21 cellular contexts compared by ENCODE assay signal in the genomic region with DNA sequence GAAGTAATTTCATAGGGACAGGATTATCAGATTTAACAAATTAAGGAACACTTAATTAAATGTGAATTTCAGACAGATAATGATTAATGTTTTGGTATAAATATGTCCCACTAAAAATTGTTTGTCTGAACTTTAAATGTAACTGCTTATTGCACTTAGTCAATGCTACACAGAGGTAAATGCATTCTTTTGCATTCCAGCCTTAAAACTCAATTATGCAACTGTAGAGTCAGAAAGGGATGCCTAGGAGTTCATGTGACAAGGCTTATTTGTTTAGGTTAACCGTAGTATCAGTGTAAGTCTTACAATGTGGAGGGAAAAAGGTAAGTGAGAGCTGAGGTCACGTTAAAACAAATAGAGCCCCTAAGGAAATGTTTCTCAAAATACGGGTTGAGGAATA.
DNase-seq lines count a peak whose midpoint lies in the region; ATAC-seq and TF ChIP-seq lines count a peak whose summit lies in the region.
"Had no signal": no experiment of that assay in that cellular context is flagged by ENCODE, and none has a peak within 500 bp of the region (broad histone marks: within the 10 kb centered on the region; RNA-seq: fewer than 3 reads in every experiment).

No MANE protein-coding gene starts in this region.

- no peaks in the 10 kb centered on the region for H3K79me2 ChIP-seq in GM23338 (replicated peaks; ENCODE audit: insufficient read depth)

- no peak for DNase-seq in GM23338 (ENCODE audit: low spot score)
- DNase-seq in WTC11 (ENCODE audit: low spot score), result no peak
- no peak for DNase-seq in NCI-H1105 (lab: John Stamatoyannopoulos, UW)
- DNase-seq in NCI-H2196 treated with DMSO at 0.1 percent for 48 hours (lab: John Stamatoyannopoulos, UW; ENCODE audit: unreplicated experiment), result no peak
- no peak for DNase-seq in stomach
- no peak for DNase-seq in activated CD4-positive, alpha-beta T cell treated with anti-CD3 and anti-CD28 coated beads, Interleukin-2, amount 10 ng/mL, durations not matched to agents 24 days and 14 days
- DNase-seq: Calu3, DMS79 treated with DMSO at 0.1 percent for 48 hours, GF-D8, HCEC 1CT, NCI-H1092, NCI-H1436, NCI-H187, NCI-H2081 treated with DMSO at 0.1 percent for 48 hours, NCI-H2171, NCI-H345, NCI-H524, NCI-H748 treated with DMSO at 0.1 percent for 48 hours, SJCRH30 had no signal

- peak overlapping the region; percentile 61 for H3K4me2 ChIP-seq in GM23338

- H3K36me3 ChIP-seq in GM23338 (ENCODE audit: insufficient read depth), result no peaks in the 10 kb centered on the region
- H3K36me3 ChIP-seq in stomach, result no peaks in the 10 kb centered on the region
- H3K36me3 ChIP-seq: SJCRH30 had no signal

- peaks cover 51% of the 10 kb centered on the region for H3K4me1 ChIP-seq in GM23338 (ENCODE audit: insufficient read depth)
- peaks cover 0 to 25% (median 4%) of the 10 kb centered on the region in 4 donors for H3K4me1 ChIP-seq in stomach

- TF ChIP-seq POLR2A in stomach (IDR thresholded peaks at IDR 0.05), result no peak

- no peak overlapping the region; the same call in 2 of the 3 replicates for H3K4me3 Mint-ChIP-seq in GM23338
- no peak overlapping the region for H3K4me3 Mint-ChIP-seq in WTC11
- peak overlapping the region; percentile 36 to 61 (median 52) for H3K4me3 Mint-ChIP-seq in nephron
- H3K4me3 Mint-ChIP-seq in activated CD4-positive, alpha-beta T cell treated with anti-CD3 and anti-CD28 coated beads, Interleukin-2, amount 10 ng/mL, durations not matched to agents 24 days and 14 days, result no peak overlapping the region

- intact Hi-C loops in stomach (cut with DNase I; ENCODE audit: low total_unique reads), result no loop called here
- intact Hi-C loops in activated CD4-positive, alpha-beta T cell treated with anti-CD3 and anti-CD28 coated beads, Interleukin-2, amount 10 ng/mL, durations not matched to agents 24 days and 14 days (cut with micrococcal nuclease), result loop anchor here (5.0 kb wide), 1 partner anchor 378 kb away; the partner anchor contains the start of gene EFNB2

- H3K36me3 Mint-ChIP-seq in GM23338 (ENCODE audit: low read depth), result no peaks in the 10 kb centered on the region
- no peaks in the 10 kb centered on the region for H3K36me3 Mint-ChIP-seq in WTC11
- no peaks in the 10 kb centered on the region for H3K36me3 Mint-ChIP-seq in nephron (ENCODE audit: low read depth)
- H3K36me3 Mint-ChIP-seq in activated CD4-positive, alpha-beta T cell treated with anti-CD3 and anti-CD28 coated beads, Interleukin-2, amount 10 ng/mL, durations not matched to agents 24 days and 14 days (ENCODE audit: low read depth), result no peaks in the 10 kb centered on the region
- H3K36me3 Mint-ChIP-seq: CD14-positive monocyte had no signal

- H3K27me3 Mint-ChIP-seq in GM23338 (ENCODE audit: insufficient read depth, low read depth, poor library complexity) (peaks cover 15% of the 10 kb centered on the region), WTC11 (ENCODE audit: low read depth) (no peaks in the 10 kb centered on the region; the same call in 1 of the 2 replicates), nephron (ENCODE audit: low read depth) (peaks cover 10% of the 10 kb centered on the region)
- peaks cover 13% of the 10 kb centered on the region for H3K27me3 Mint-ChIP-seq in activated CD4-positive, alpha-beta T cell treated with anti-CD3 and anti-CD28 coated beads, Interleukin-2, amount 10 ng/mL, durations not matched to agents 24 days and 14 days

- no peak for ATAC-seq in GM23338
- ATAC-seq in WTC11, result no peak

- no peak overlapping the region for H3K4me3 ChIP-seq in GM23338
- H3K4me3 ChIP-seq in stomach, result no peak overlapping the region
- H3K4me3 ChIP-seq: SJCRH30 had no signal

- CTCF ChIA-PET in WTC11 (lab: Charles Lee), result interaction anchor here (0.5 to 1.7 kb wide), 2 partner anchors 54 to 118 kb away, joined by 3 to 4 read pairs; no protein-coding TSS in a partner anchor

- 63 to 81% (median 64%) methylated on average over 3 of the region's 3 CpGs for WGBS in stomach, 5 donors

- no peak for TF ChIP-seq EP300 in stomach (IDR thresholded peaks at IDR 0.05)

- no peaks in the 10 kb centered on the region for H4K20me1 ChIP-seq in GM23338 (replicated peaks; ENCODE audit: insufficient read depth)

- H2AFZ ChIP-seq in GM23338, result peak overlapping the region; percentile 14; the same call in 1 of the 2 replicates

- H3K4me1 Mint-ChIP-seq in GM23338, result peaks cover 50% of the 10 kb centered on the region
- peaks cover 63% of the 10 kb centered on the region for H3K4me1 Mint-ChIP-seq in WTC11
- H3K4me1 Mint-ChIP-seq in nephron, result peaks cover 18% of the 10 kb centered on the region
- no peaks in the 10 kb centered on the region for H3K4me1 Mint-ChIP-seq in activated CD4-positive, alpha-beta T cell treated with anti-CD3 and anti-CD28 coated beads, Interleukin-2, amount 10 ng/mL, durations not matched to agents 24 days and 14 days

- no peaks in the 10 kb centered on the region; the same call in 1 of the 2 replicates for H3F3A ChIP-seq in GM23338 (replicated peaks; ENCODE audit: low read depth)

- POLR2A ChIA-PET in WTC11 (lab: Charles Lee), result no interaction called here

- H3K27ac Mint-ChIP-seq in GM23338, result no peak overlapping the region
- peak overlapping the region; percentile 89 for H3K27ac Mint-ChIP-seq in WTC11
- peak overlapping the region in 2 of 3 experiments; percentile 50 to 61 for H3K27ac Mint-ChIP-seq in nephron
- H3K27ac Mint-ChIP-seq in activated CD4-positive, alpha-beta T cell treated with anti-CD3 and anti-CD28 coated beads, Interleukin-2, amount 10 ng/mL, durations not matched to agents 24 days and 14 days, result no peak overlapping the region
- H3K27ac Mint-ChIP-seq: CD14-positive monocyte had no signal

- H3K27ac ChIP-seq in GM23338 (ENCODE audit: low read depth), result no peak overlapping the region
- no peak overlapping the region for H3K27ac ChIP-seq in stomach
- H3K27ac ChIP-seq: SJCRH30 had no signal

- H3K27me3 ChIP-seq in GM23338 (ENCODE audit: insufficient read depth) (0 out of 2 replicates have a peak, but pooled peaks cover 5% of the 10 kb centered on the region), stomach (peaks cover 0 to 9% (median 0%) of the 10 kb centered on the region in 3 donors)
- H3K27me3 ChIP-seq: SJCRH30 had no signal

- no peak for TF ChIP-seq CTCF in GM23338 (conservative IDR thresholded peaks at IDR 0.05; ENCODE audit: low read depth in 2 of 2)
- TF ChIP-seq CTCF in WTC11 (IDR thresholded peaks at IDR 0.05), result no peak
- TF ChIP-seq CTCF in nephron (IDR thresholded peaks at IDR 0.05; ENCODE audit: unreplicated experiment in 3 of 3), result no peak
- TF ChIP-seq CTCF in stomach (IDR thresholded peaks at IDR 0.05), result no peak

- no peaks in the 10 kb centered on the region for H3K9me2 ChIP-seq in GM23338 (ENCODE audit: insufficient read depth)

- no peaks in the 10 kb centered on the region for H3K9me3 ChIP-seq in stomach
- H3K9me3 ChIP-seq: SJCRH30 had no signal

- H3K9me3 Mint-ChIP-seq in GM23338 (no peaks in the 10 kb centered on the region), WTC11 (peaks cover 9% of the 10 kb centered on the region), nephron (no peaks in the 10 kb centered on the region)
- no peaks in the 10 kb centered on the region for H3K9me3 Mint-ChIP-seq in activated CD4-positive, alpha-beta T cell treated with anti-CD3 and anti-CD28 coated beads, Interleukin-2, amount 10 ng/mL, durations not matched to agents 24 days and 14 days

TF ChIP-seq in GM23338, 12 proteins besides CTCF, POLR2A, EP300 and RAD21 (continues in another document):
- TF ChIP-seq JUNB (IDR thresholded peaks at IDR 0.05; ENCODE audit: unreplicated experiment) (no peak), CREB1 (CRISPR knock-in tag; IDR thresholded peaks at IDR 0.05; ENCODE audit: low read depth) (no peak), POLR2AphosphoS5 (IDR thresholded peaks at IDR 0.05; ENCODE audit: low read depth) (no peak), STAT1 (IDR thresholded peaks at IDR 0.05; ENCODE audit: unreplicated experiment) (no peak), EZH2phosphoT487 (IDR thresholded peaks at IDR 0.05; ENCODE audit: unreplicated experiment) (no peak)

TF ChIP-seq in WTC11, 78 proteins besides CTCF, POLR2A, EP300 and RAD21 (continues in another document):
- TF ChIP-seq IRF1 (CRISPR knock-in tag; IDR thresholded peaks at IDR 0.05) (no peak), ZNF416 (CRISPR knock-in tag; IDR thresholded peaks at IDR 0.05) (no peak), NR3C1 (CRISPR knock-in tag; conservative IDR thresholded peaks at IDR 0.05; ENCODE audit: low read depth) (no peak), E2F1 (CRISPR knock-in tag; IDR thresholded peaks at IDR 0.05) (no peak), SMAD3 (CRISPR knock-in tag; IDR thresholded peaks at IDR 0.05; ENCODE audit: borderline replicate concordance) (no peak)
- TF ChIP-seq, protein P1, sequence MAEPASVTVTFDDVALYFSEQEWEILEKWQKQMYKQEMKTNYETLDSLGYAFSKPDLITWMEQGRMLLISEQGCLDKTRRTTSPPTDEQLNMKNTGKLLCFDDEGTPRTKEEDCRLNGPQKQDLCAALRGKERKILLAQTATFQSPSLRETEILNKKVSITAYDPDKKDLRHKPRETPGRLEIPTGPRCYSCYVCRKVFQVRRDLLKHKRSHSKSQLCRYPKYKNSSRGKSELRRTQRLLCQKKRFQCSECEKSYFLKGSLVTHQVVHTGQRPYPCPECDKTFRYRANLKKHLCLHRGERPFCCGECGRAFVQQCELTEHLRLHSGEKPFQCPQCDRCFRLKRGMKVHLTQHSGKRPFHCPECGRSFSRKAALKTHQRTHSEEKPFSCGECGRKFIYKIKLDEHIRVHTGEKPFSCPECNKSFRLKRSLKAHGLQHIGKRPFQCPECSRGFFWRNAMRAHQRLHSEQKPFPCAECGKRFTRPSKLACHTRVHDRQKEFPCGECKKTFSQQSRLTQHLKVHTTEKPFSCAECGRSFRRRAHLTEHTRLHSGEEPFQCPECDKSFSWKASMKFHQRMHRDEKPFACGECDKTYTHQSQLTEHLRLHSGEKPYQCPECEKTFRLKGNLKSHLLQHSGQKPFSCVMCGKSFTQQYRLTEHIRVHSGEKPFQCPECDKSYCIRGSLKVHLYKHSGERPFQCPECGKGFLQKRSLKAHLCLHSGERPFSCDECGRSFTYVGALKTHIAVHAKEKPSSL (CRISPR knock-in tag; conservative IDR thresholded peaks at IDR 0.05), result no peak

Comparison
In these comparisons a context has a peak if more than half of its experiments do, and no peak if none do; other contexts are left out.
1. H3K27ac Mint-ChIP-seq: peak in WTC11 (single experiment) and nephron (2 of 3); none in GM23338 (single experiment) and activated CD4-positive, alpha-beta T cell treated with anti-CD3 and anti-CD28 coated beads, Interleukin-2, amount 10 ng/mL, durations not matched to agents 24 days and 14 days (single experiment).
2. H3K4me3 Mint-ChIP-seq: peak in nephron (3 of 3); none in GM23338 (single experiment), WTC11 (single experiment) and activated CD4-positive, alpha-beta T cell treated with anti-CD3 and anti-CD28 coated beads, Interleukin-2, amount 10 ng/mL, durations not matched to agents 24 days and 14 days (single experiment).